Comparison of ENCODE assay signal across 37 cellular contexts in the genomic region with DNA sequence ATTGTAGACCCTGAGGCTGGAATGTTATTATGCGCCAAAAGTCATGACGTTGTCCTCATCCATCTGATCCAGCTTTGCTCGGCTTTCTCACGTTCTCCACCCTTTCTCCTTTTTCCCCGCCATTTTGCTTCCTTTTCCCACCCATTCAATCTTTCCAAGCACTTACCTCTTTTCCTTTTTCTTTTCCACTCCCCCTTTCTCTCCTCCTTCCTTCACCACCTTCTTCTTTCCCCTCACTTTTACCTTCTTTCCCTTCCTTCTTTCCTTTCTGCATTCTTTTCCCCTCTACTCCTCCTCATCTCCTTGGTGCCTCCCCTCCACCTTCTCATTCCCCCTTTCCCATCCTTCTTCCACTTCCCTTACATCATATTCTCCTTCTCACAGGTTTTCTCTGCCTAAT.
"Had no signal": no experiment of that assay in that cellular context is flagged by ENCODE, and none has a peak within 500 bp of the region (broad histone marks: within the 10 kb centered on the region; RNA-seq: fewer than 3 reads in every experiment).

No MANE protein-coding gene starts in this region.

- ATAC-seq: activated CD4-positive, alpha-beta T cell treated with anti-CD3 and anti-CD28 coated beads for 36 hours; activated CD4-positive, CD25-positive, alpha-beta regulatory T cell treated with anti-CD3 and anti-CD28 coated beads, Interleukin-2, amount 50 U/mL, for 24 hours; activated CD8-positive, alpha-beta memory T cell treated with anti-CD3 and anti-CD28 coated beads, Interleukin-2, amount 10 ng/mL, durations not matched to agents 7 days and 5 days; activated CD8-positive, alpha-beta T cell treated with anti-CD3 and anti-CD28 coated beads, Interleukin-2, amount 10 ng/mL, durations not matched to agents 7 days and 5 days; activated naive CD8-positive, alpha-beta T cell treated with anti-CD3 and anti-CD28 coated beads, Interleukin-2, amount 50 U/mL, for 24 hours had no signal

- H3K27me3 ChIP-seq: ascending aorta, cardiac muscle cell had no signal

- H3K4me3 Mint-ChIP-seq: activated CD4-positive, alpha-beta memory T cell treated with anti-CD3 and anti-CD28 coated beads, Interleukin-2, amount 10 ng/mL, durations not matched to agents 7 days and 5 days; activated CD4-positive, alpha-beta T cell treated with anti-CD3 and anti-CD28 coated beads for 36 hours; activated CD4-positive, alpha-beta T cell treated with anti-CD3 and anti-CD28 coated beads, Interleukin-2, amount 10 ng/mL, durations not matched to agents 7 days and 5 days; activated CD8-positive, alpha-beta memory T cell treated with anti-CD3 and anti-CD28 coated beads, Interleukin-2, amount 10 ng/mL, durations not matched to agents 7 days and 5 days; activated CD8-positive, alpha-beta T cell treated with anti-CD3 and anti-CD28 coated beads, Interleukin-2, amount 10 ng/mL, durations not matched to agents 7 days and 5 days; activated naive CD4-positive, alpha-beta T cell treated with anti-CD3 and anti-CD28 coated beads for 36 hours; activated naive CD8-positive, alpha-beta T cell; activated naive CD8-positive, alpha-beta T cell treated with anti-CD3 and anti-CD28 coated beads, Interleukin-2, amount 50 U/mL, for 24 hours; activated T-cell treated with anti-CD3 and anti-CD28 coated beads, Interleukin-2, amount 50 U/mL, for 24 hours; brain; central memory CD8-positive, alpha-beta T cell; T-helper 1 cell treated with Interleukin-12 subunit alpha and Interleukin-12 subunit beta and Interleukin-4 antibody, amounts not matched to agents 30 μg/mL and 1 μg/mL, for 36 hours; T-helper 2 cell treated with Interferon-gamma antibody and Interleukin-4, amounts not matched to agents 5 μg/mL and 100 μg/mL, for 36 hours had no signal

- H3K9me3 ChIP-seq: ascending aorta had no signal

- FAIRE-seq: bronchial epithelial cell, TTC549 had no signal

- H3K27me3 Mint-ChIP-seq: activated CD4-positive, alpha-beta memory T cell treated with anti-CD3 and anti-CD28 coated beads, Interleukin-2, amount 10 ng/mL, durations not matched to agents 7 days and 5 days; activated CD8-positive, alpha-beta memory T cell treated with anti-CD3 and anti-CD28 coated beads, Interleukin-2, amount 10 ng/mL, durations not matched to agents 7 days and 5 days had no signal

- H3K36me3 ChIP-seq: ascending aorta, cardiac muscle cell had no signal

- H3K4me1 ChIP-seq: ascending aorta had no signal

- H3K27ac ChIP-seq: ascending aorta, cardiac muscle cell, VCaP had no signal

- H3K4me1 Mint-ChIP-seq: activated CD4-positive, alpha-beta memory T cell treated with anti-CD3 and anti-CD28 coated beads, Interleukin-2, amount 10 ng/mL, durations not matched to agents 7 days and 5 days; activated CD4-positive, alpha-beta T cell treated with anti-CD3 and anti-CD28 coated beads for 36 hours; activated CD4-positive, alpha-beta T cell treated with anti-CD3 and anti-CD28 coated beads, Interleukin-2, amount 10 ng/mL, durations not matched to agents 7 days and 5 days; activated CD8-positive, alpha-beta memory T cell treated with anti-CD3 and anti-CD28 coated beads, Interleukin-2, amount 10 ng/mL, durations not matched to agents 7 days and 5 days; activated naive CD8-positive, alpha-beta T cell treated with anti-CD3 and anti-CD28 coated beads, Interleukin-2, amount 50 U/mL, for 24 hours; brain; central memory CD8-positive, alpha-beta T cell had no signal

- H3K27ac Mint-ChIP-seq: activated CD4-positive, alpha-beta memory T cell treated with anti-CD3 and anti-CD28 coated beads, Interleukin-2, amount 10 ng/mL, durations not matched to agents 7 days and 5 days; activated CD4-positive, alpha-beta T cell treated with anti-CD3 and anti-CD28 coated beads for 36 hours; activated CD4-positive, alpha-beta T cell treated with anti-CD3 and anti-CD28 coated beads, Interleukin-2, amount 10 ng/mL, durations not matched to agents 7 days and 5 days; activated CD8-positive, alpha-beta memory T cell treated with anti-CD3 and anti-CD28 coated beads, Interleukin-2, amount 10 ng/mL, durations not matched to agents 7 days and 5 days; activated CD8-positive, alpha-beta T cell treated with anti-CD3 and anti-CD28 coated beads, Interleukin-2, amount 10 ng/mL, durations not matched to agents 7 days and 5 days; activated naive CD4-positive, alpha-beta T cell treated with anti-CD3 and anti-CD28 coated beads for 36 hours; activated naive CD8-positive, alpha-beta T cell; activated naive CD8-positive, alpha-beta T cell treated with anti-CD3 and anti-CD28 coated beads, Interleukin-2, amount 50 U/mL, for 24 hours; activated T-cell treated with anti-CD3 and anti-CD28 coated beads, Interleukin-2, amount 50 U/mL, for 24 hours; brain; T-helper 1 cell treated with Interleukin-12 subunit alpha and Interleukin-12 subunit beta and Interleukin-4 antibody, amounts not matched to agents 30 μg/mL and 1 μg/mL, for 36 hours; T-helper 2 cell treated with Interferon-gamma antibody and Interleukin-4, amounts not matched to agents 5 μg/mL and 100 μg/mL, for 36 hours had no signal

- H3K4me3 ChIP-seq: ascending aorta, cardiac muscle cell had no signal

- DNase-seq: activated CD4-positive, alpha-beta memory T cell treated with anti-CD3 and anti-CD28 coated beads, Interleukin-2, amount 10 ng/mL, durations not matched to agents 7 days and 5 days; activated CD4-positive, alpha-beta T cell treated with anti-CD3 and anti-CD28 coated beads for 1 hour; activated CD4-positive, alpha-beta T cell treated with anti-CD3 and anti-CD28 coated beads for 36 hours; activated CD4-positive, alpha-beta T cell treated with anti-CD3 and anti-CD28 coated beads for 48 hours; activated CD4-positive, alpha-beta T cell treated with anti-CD3 and anti-CD28 coated beads, Interleukin-2, amount 10 ng/mL, durations not matched to agents 7 days and 5 days; activated CD4-positive, alpha-beta T cell treated with anti-CD3 and anti-CD28 coated beads, Interleukin-2, amount 50 U/mL, for 48 hours; activated CD4-positive, CD25-positive, alpha-beta regulatory T cell; activated CD8-positive, alpha-beta memory T cell treated with anti-CD3 and anti-CD28 coated beads for 24 hours; activated CD8-positive, alpha-beta memory T cell treated with anti-CD3 and anti-CD28 coated beads, Interleukin-2, amount 10 ng/mL, durations not matched to agents 7 days and 5 days; activated CD8-positive, alpha-beta memory T cell treated with anti-CD3 and anti-CD28 coated beads, Interleukin-2, amount 50 U/mL, for 48 hours; activated CD8-positive, alpha-beta T cell treated with anti-CD3 and anti-CD28 coated beads, Interleukin-2, amount 10 ng/mL, durations not matched to agents 7 days and 5 days; activated effector memory CD4-positive, alpha-beta T cell treated with anti-CD3 and anti-CD28 coated beads, Interleukin-2, amount 50 U/mL, for 16 hours; activated gamma-delta T cell treated with Interleukin-2 at 50 U/mL for 16 hours; activated naive CD4-positive, alpha-beta T cell; activated naive CD4-positive, alpha-beta T cell treated with anti-CD3 and anti-CD28 coated beads for 36 hours; activated naive CD4-positive, alpha-beta T cell treated with anti-CD3 and anti-CD28 coated beads, Interleukin-2, amount 50 U/mL, for 16 hours; activated naive CD8-positive, alpha-beta T cell treated with anti-CD3 and anti-CD28 coated beads, Interleukin-2, amount 50 U/mL, for 24 hours; activated T-cell treated with anti-CD3 and anti-CD28 coated beads, Interleukin-2, amount 50 U/mL, for 24 hours; activated T-cell treated with anti-CD3 and anti-CD28 coated beads, Interleukin-2, amount 50 U/mL, for 48 hours; amygdala; anterior cingulate cortex; caudate nucleus; cerebellar nuclear complex; T-helper 1 cell; T-helper 2 cell; T-helper 9 cell had no signal

- H3K9me3 Mint-ChIP-seq: activated CD4-positive, alpha-beta T cell treated with anti-CD3 and anti-CD28 coated beads, Interleukin-2, amount 10 ng/mL, durations not matched to agents 7 days and 5 days; activated naive CD4-positive, alpha-beta T cell treated with anti-CD3 and anti-CD28 coated beads for 36 hours; activated naive CD8-positive, alpha-beta T cell treated with anti-CD3 and anti-CD28 coated beads, Interleukin-2, amount 50 U/mL, for 24 hours; activated T-cell treated with anti-CD3 and anti-CD28 coated beads, Interleukin-2, amount 50 U/mL, for 24 hours; central memory CD8-positive, alpha-beta T cell; T-helper 1 cell treated with Interleukin-12 subunit alpha and Interleukin-12 subunit beta and Interleukin-4 antibody, amounts not matched to agents 30 μg/mL and 1 μg/mL, for 36 hours; T-helper 2 cell treated with Interferon-gamma antibody and Interleukin-4, amounts not matched to agents 5 μg/mL and 100 μg/mL, for 36 hours had no signal

- H3K36me3 Mint-ChIP-seq: activated CD8-positive, alpha-beta memory T cell treated with anti-CD3 and anti-CD28 coated beads, Interleukin-2, amount 10 ng/mL, durations not matched to agents 7 days and 5 days; activated naive CD8-positive, alpha-beta T cell; brain had no signal
